Comparison of ENCODE assay signal across 1 cellular context in the genomic region with DNA sequence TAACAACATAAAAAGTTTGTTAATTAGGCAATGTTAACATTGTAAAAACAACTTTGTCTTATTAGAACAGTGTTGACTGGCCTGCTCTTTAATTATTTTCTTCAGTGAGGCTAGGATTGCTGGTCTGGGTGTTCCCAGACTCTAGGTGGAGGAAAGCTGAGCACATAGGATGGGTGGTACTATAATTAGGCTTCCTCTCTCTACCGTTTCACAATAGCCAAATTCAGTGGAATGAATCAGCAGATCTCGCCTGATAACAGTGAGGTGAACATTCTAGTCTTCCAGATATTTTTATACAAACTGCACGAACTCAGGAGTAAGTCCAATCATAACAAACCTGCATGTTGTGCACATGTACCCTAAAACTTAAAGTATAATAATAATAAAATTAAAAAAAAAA.
TF ChIP-seq lines count a peak whose summit lies in the region.

No MANE protein-coding gene starts in this region.

TF ChIP-seq in IMR-90, 13 proteins besides CTCF, POLR2A, EP300 and RAD21 (continued from another document):
- TF ChIP-seq, protein P1, sequence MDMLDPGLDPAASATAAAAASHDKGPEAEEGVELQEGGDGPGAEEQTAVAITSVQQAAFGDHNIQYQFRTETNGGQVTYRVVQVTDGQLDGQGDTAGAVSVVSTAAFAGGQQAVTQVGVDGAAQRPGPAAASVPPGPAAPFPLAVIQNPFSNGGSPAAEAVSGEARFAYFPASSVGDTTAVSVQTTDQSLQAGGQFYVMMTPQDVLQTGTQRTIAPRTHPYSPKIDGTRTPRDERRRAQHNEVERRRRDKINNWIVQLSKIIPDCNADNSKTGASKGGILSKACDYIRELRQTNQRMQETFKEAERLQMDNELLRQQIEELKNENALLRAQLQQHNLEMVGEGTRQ (IDR thresholded peaks at IDR 0.05; ENCODE audit: low read depth, low read length) = no peak
- TF ChIP-seq BHLHE40 (IDR thresholded peaks at IDR 0.05; ENCODE audit: low read depth, low read length) (no peak), MAFK (IDR thresholded peaks at IDR 0.05; ENCODE audit: low read depth, low read length) (no peak), CHD1 (IDR thresholded peaks at IDR 0.05; ENCODE audit: low read depth, low read length) (no peak), RCOR1 (IDR thresholded peaks at IDR 0.05; ENCODE audit: insufficient replicate concordance, low read length) (no peak), FOS (IDR thresholded peaks at IDR 0.05; ENCODE audit: low read depth, low read length) (no peak), NFE2L2 (IDR thresholded peaks at IDR 0.05; ENCODE audit: low read depth, low read length) (peak; percentile 81), RFX5 (IDR thresholded peaks at IDR 0.05; ENCODE audit: low read depth, low read length) (no peak), MXI1 (IDR thresholded peaks at IDR 0.05; ENCODE audit: borderline replicate concordance, low read depth, low read length) (no peak), SMC3 (IDR thresholded peaks at IDR 0.05; ENCODE audit: low read depth, low read length) (no peak), MAZ (IDR thresholded peaks at IDR 0.05; ENCODE audit: borderline replicate concordance, low read depth, low read length) (no peak)
- TF ChIP-seq, protein P2, sequence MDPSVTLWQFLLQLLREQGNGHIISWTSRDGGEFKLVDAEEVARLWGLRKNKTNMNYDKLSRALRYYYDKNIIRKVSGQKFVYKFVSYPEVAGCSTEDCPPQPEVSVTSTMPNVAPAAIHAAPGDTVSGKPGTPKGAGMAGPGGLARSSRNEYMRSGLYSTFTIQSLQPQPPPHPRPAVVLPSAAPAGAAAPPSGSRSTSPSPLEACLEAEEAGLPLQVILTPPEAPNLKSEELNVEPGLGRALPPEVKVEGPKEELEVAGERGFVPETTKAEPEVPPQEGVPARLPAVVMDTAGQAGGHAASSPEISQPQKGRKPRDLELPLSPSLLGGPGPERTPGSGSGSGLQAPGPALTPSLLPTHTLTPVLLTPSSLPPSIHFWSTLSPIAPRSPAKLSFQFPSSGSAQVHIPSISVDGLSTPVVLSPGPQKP (IDR thresholded peaks at IDR 0.05; ENCODE audit: borderline replicate concordance, low read depth, low read length) = no peak
